Comparison of ENCODE assay signal across 10 cellular contexts in genomic region chr2:171248205-171248662, GRCh38.
DNase-seq lines count a peak whose midpoint lies in the region; ATAC-seq and TF ChIP-seq lines count a peak whose summit lies in the region.
"Had no signal": no experiment of that assay in that cellular context is flagged by ENCODE, and none has a peak within 500 bp of the region (broad histone marks: within the 10 kb centered on the region; RNA-seq: fewer than 3 reads in every experiment).

No MANE protein-coding gene starts in this region.

- CTCF ChIA-PET in activated naive CD4-positive, alpha-beta T cell treated with anti-CD3 and anti-CD28 coated beads, Interleukin-2, amount 10 ng/mL, durations not matched to agents 7 days and 5 days (lab: Charles Lee), result interaction anchor here (0.6 to 2.3 kb wide), 4 partner anchors 10 to 279 kb away, joined by 3 to 7 read pairs (median 3); no protein-coding TSS in a partner anchor

- H3K4me1 ChIP-seq in CD4-positive, CD25-positive, alpha-beta regulatory T cell (ENCODE audit: control insufficient read depth, insufficient read depth, low read length, poor library complexity, severe bottlenecking), result peaks cover 30% of the 10 kb centered on the region
- no peaks in the 10 kb centered on the region for H3K4me1 ChIP-seq in vagina
- H3K4me1 ChIP-seq: upper lobe of left lung had no signal

- intact Hi-C loops in vagina (cut with DNase I), result no loop called here

- H3K36me3 Mint-ChIP-seq in CD4-positive, CD25-positive, alpha-beta regulatory T cell, result peaks cover 11% of the 10 kb centered on the region
- peaks cover 17% of the 10 kb centered on the region for H3K36me3 Mint-ChIP-seq in activated naive CD4-positive, alpha-beta T cell treated with anti-CD3 and anti-CD28 coated beads, Interleukin-2, amount 10 ng/mL, durations not matched to agents 7 days and 5 days

- H3K36me3 ChIP-seq in CD4-positive, CD25-positive, alpha-beta regulatory T cell (ENCODE audit: control insufficient read depth, insufficient read depth, low read length), result no peaks in the 10 kb centered on the region
- no peaks in the 10 kb centered on the region for H3K36me3 ChIP-seq in vagina
- H3K36me3 ChIP-seq: upper lobe of left lung had no signal

- peak overlapping the region; percentile 75 to 90 (median 86) for H3K27ac Mint-ChIP-seq in CD4-positive, CD25-positive, alpha-beta regulatory T cell
- peak overlapping the region; percentile 92 for H3K27ac Mint-ChIP-seq in activated naive CD4-positive, alpha-beta T cell treated with anti-CD3 and anti-CD28 coated beads, Interleukin-2, amount 10 ng/mL, durations not matched to agents 7 days and 5 days

- H3K27me3 Mint-ChIP-seq in CD4-positive, CD25-positive, alpha-beta regulatory T cell, result no peaks in the 10 kb centered on the region
- H3K27me3 Mint-ChIP-seq in activated naive CD4-positive, alpha-beta T cell treated with anti-CD3 and anti-CD28 coated beads, Interleukin-2, amount 10 ng/mL, durations not matched to agents 7 days and 5 days, result peaks cover 7% of the 10 kb centered on the region

- peak overlapping the region; percentile 65 for H3K4me3 ChIP-seq in CD4-positive, CD25-positive, alpha-beta regulatory T cell (ENCODE audit: low read depth, low read length)
- no peak overlapping the region for H3K4me3 ChIP-seq in vagina
- H3K4me3 ChIP-seq: skin epidermis, upper lobe of left lung had no signal

- no peak overlapping the region for H3K27ac ChIP-seq in CD4-positive, CD25-positive, alpha-beta regulatory T cell (ENCODE audit: insufficient read depth, low read length, poor library complexity, severe bottlenecking)
- no peak overlapping the region for H3K27ac ChIP-seq in vagina
- H3K27ac ChIP-seq: upper lobe of left lung had no signal

- TF ChIP-seq CTCF in GM20000 (IDR thresholded peaks at IDR 0.05; ENCODE audit: extremely low read depth, missing control alignments) (no peak), vagina (IDR thresholded peaks at IDR 0.05) (no peak)

- no peak for TF ChIP-seq POLR2A in vagina (IDR thresholded peaks at IDR 0.05)

- peak; percentile 3 to 89 (median 62) for DNase-seq in CD4-positive, CD25-positive, alpha-beta regulatory T cell
- DNase-seq in GM20000 (ENCODE audit: low spot score) (peak; percentile 27), MV-4-11 (lab: John Stamatoyannopoulos, UW) (peak; percentile 56), glomerular visceral epithelial cell (ENCODE audit: extremely low spot score) (no peak), vagina (ENCODE audit: extremely low spot score in 2 of 2) (no peak), NCI-H2029 treated with DMSO at 0.1 percent for 48 hours (lab: John Stamatoyannopoulos, UW) (no peak)
- peak; percentile 55 for DNase-seq in activated naive CD4-positive, alpha-beta T cell treated with anti-CD3 and anti-CD28 coated beads, Interleukin-2, amount 10 ng/mL, durations not matched to agents 7 days and 5 days
- DNase-seq: upper lobe of left lung had no signal

- no peaks in the 10 kb centered on the region for H3K9me3 ChIP-seq in CD4-positive, CD25-positive, alpha-beta regulatory T cell (ENCODE audit: control insufficient read depth in 2 of 2, low read length in 2 of 2)
- H3K9me3 ChIP-seq in vagina, result no peaks in the 10 kb centered on the region

- peak overlapping the region; percentile 1 to 80 (median 58) for H3K4me3 Mint-ChIP-seq in CD4-positive, CD25-positive, alpha-beta regulatory T cell
- H3K4me3 Mint-ChIP-seq in activated naive CD4-positive, alpha-beta T cell treated with anti-CD3 and anti-CD28 coated beads, Interleukin-2, amount 10 ng/mL, durations not matched to agents 7 days and 5 days, result peak overlapping the region; percentile 31

- peaks cover 30 to 51% (median 37%) of the 10 kb centered on the region in 4 donors for H3K4me1 Mint-ChIP-seq in CD4-positive, CD25-positive, alpha-beta regulatory T cell
- H3K4me1 Mint-ChIP-seq in activated naive CD4-positive, alpha-beta T cell treated with anti-CD3 and anti-CD28 coated beads, Interleukin-2, amount 10 ng/mL, durations not matched to agents 7 days and 5 days, result peaks cover 54% of the 10 kb centered on the region

- peaks cover 0 to 13% (median 0%) of the 10 kb centered on the region in 7 donors for H3K9me3 Mint-ChIP-seq in CD4-positive, CD25-positive, alpha-beta regulatory T cell
- peaks cover 26% of the 10 kb centered on the region for H3K9me3 Mint-ChIP-seq in activated naive CD4-positive, alpha-beta T cell treated with anti-CD3 and anti-CD28 coated beads, Interleukin-2, amount 10 ng/mL, durations not matched to agents 7 days and 5 days

- no peaks in the 10 kb centered on the region for H3K27me3 ChIP-seq in CD4-positive, CD25-positive, alpha-beta regulatory T cell (ENCODE audit: control insufficient read depth, insufficient read depth, low read length)
- no peaks in the 10 kb centered on the region for H3K27me3 ChIP-seq in vagina
- H3K27me3 ChIP-seq: upper lobe of left lung had no signal

- ATAC-seq in CD4-positive, CD25-positive, alpha-beta regulatory T cell (ENCODE audit: low read depth in 2 of 2), result peak; percentile 92 to 95
- no peak for ATAC-seq in HG03039 (IDR thresholded peaks at IDR 0.05; ENCODE audit: unreplicated experiment)

Comparison
In these comparisons a context has a peak if more than half of its experiments do, and no peak if none do; other contexts are left out.
1. DNase-seq: peak in CD4-positive, CD25-positive, alpha-beta regulatory T cell (3 of 3), GM20000 (single experiment), MV-4-11 (single experiment) and activated naive CD4-positive, alpha-beta T cell treated with anti-CD3 and anti-CD28 coated beads, Interleukin-2, amount 10 ng/mL, durations not matched to agents 7 days and 5 days (single experiment); none in glomerular visceral epithelial cell (single experiment), vagina (0 of 2) and NCI-H2029 treated with DMSO at 0.1 percent for 48 hours (single experiment).